In genomic region chr5:6202615-6203365, GRCh38 we compare ENCODE assay signal across 15 cellular contexts.
DNase-seq lines count a peak whose midpoint lies in the region; ATAC-seq and TF ChIP-seq lines count a peak whose summit lies in the region.
"Had no signal": no experiment of that assay in that cellular context is flagged by ENCODE, and none has a peak within 500 bp of the region (broad histone marks: within the 10 kb centered on the region; RNA-seq: fewer than 3 reads in every experiment).

No MANE protein-coding gene starts in this region.

- no peaks in the 10 kb centered on the region for H3K36me3 ChIP-seq in GM06990 (ENCODE audit: control insufficient read depth, insufficient read depth, low read length)
- no peaks in the 10 kb centered on the region for H3K36me3 ChIP-seq in endodermal cell (ENCODE audit: control insufficient read depth, insufficient read depth, low read length)
- no peaks in the 10 kb centered on the region for H3K36me3 ChIP-seq in tibial nerve
- H3K36me3 ChIP-seq: BLaER1, vagina had no signal

- TF ChIP-seq EP300 in tibial nerve (IDR thresholded peaks at IDR 0.05) = no peak

- H3K9ac ChIP-seq in endodermal cell (ENCODE audit: extremely low read depth, low read length, poor library complexity, severe bottlenecking) = no peak overlapping the region
- H3K9ac ChIP-seq: BLaER1 had no signal

- TF ChIP-seq CTCF in GM06990 (IDR thresholded peaks at IDR 0.05; ENCODE audit: insufficient read depth, low read length, poor library complexity, severe bottlenecking) (peak; percentile 19), LNCaP clone FGC (IDR thresholded peaks at IDR 0.05; ENCODE audit: control insufficient read depth, extremely low read depth, insufficient read depth) (0 out of 2 replicates have a peak, but pooled peaks have one; percentile 8), endodermal cell (conservative IDR thresholded peaks at IDR 0.05) (peak; percentile 73), tibial nerve (IDR thresholded peaks at IDR 0.05) (no peak)

- peaks cover 7% of the 10 kb centered on the region for H3K9me3 Mint-ChIP-seq in endodermal cell
- H3K9me3 Mint-ChIP-seq in activated naive CD8-positive, alpha-beta T cell treated with anti-CD3 and anti-CD28 coated beads for 36 hours = peaks cover 2% of the 10 kb centered on the region
- H3K9me3 Mint-ChIP-seq: natural killer cell had no signal

- H3K4me1 ChIP-seq in endodermal cell (ENCODE audit: control insufficient read depth, insufficient read depth, low read length) (no peaks in the 10 kb centered on the region), tibial nerve (no peaks in the 10 kb centered on the region)
- H3K4me1 ChIP-seq: BLaER1, vagina had no signal

- no peak for TF ChIP-seq POLR2A in tibial nerve (IDR thresholded peaks at IDR 0.05)

- H3K9me3 ChIP-seq in endodermal cell (ENCODE audit: control insufficient read depth, low read length) (no peaks in the 10 kb centered on the region), tibial nerve (no peaks in the 10 kb centered on the region)
- H3K9me3 ChIP-seq: vagina had no signal

- no peaks in the 10 kb centered on the region for H3K27me3 Mint-ChIP-seq in endodermal cell (ENCODE audit: insufficient read depth)
- H3K27me3 Mint-ChIP-seq in activated naive CD8-positive, alpha-beta T cell treated with anti-CD3 and anti-CD28 coated beads for 36 hours = no peaks in the 10 kb centered on the region
- H3K27me3 Mint-ChIP-seq: IgD-negative memory B cell had no signal

- H3K4me3 ChIP-seq in GM06990 (replicated peaks; ENCODE audit: low read depth, low read length) (no peak overlapping the region), LNCaP clone FGC (ENCODE audit: low read depth, low read length) (no peak overlapping the region), endodermal cell (ENCODE audit: low read length) (no peak overlapping the region), tibial nerve (no peak overlapping the region)
- H3K4me3 ChIP-seq: BLaER1, SK-N-MC, vagina had no signal

- H3K36me3 Mint-ChIP-seq in endodermal cell (ENCODE audit: low read depth) = no peaks in the 10 kb centered on the region
- no peaks in the 10 kb centered on the region for H3K36me3 Mint-ChIP-seq in activated naive CD8-positive, alpha-beta T cell treated with anti-CD3 and anti-CD28 coated beads for 36 hours
- H3K36me3 Mint-ChIP-seq: natural killer cell had no signal

- H3K4me1 Mint-ChIP-seq in endodermal cell = no peaks in the 10 kb centered on the region
- H3K4me1 Mint-ChIP-seq in activated naive CD8-positive, alpha-beta T cell treated with anti-CD3 and anti-CD28 coated beads for 36 hours = no peaks in the 10 kb centered on the region
- H3K4me1 Mint-ChIP-seq: natural killer cell had no signal

- 83 to 87% methylated on average over 4 to 5 of the region's 5 CpGs for WGBS in endodermal cell (ENCODE audit: insufficient coverage in 1 of 2, insufficient read length in 1 of 2), 2 experiments
- 61 to 72% methylated on average over 5 of the region's 5 CpGs for whole genome bisulfite sequencing in tibial nerve, 2 donors

- DNase-seq in GM06990 (ENCODE audit: extremely low read depth, insufficient read length) (no peak), LNCaP clone FGC (ENCODE audit: low read depth) (no peak), endodermal cell (peak; percentile 87), NCI-H1694 (lab: John Stamatoyannopoulos, UW) (no peak), tibial nerve (ENCODE audit: low spot score in 2 of 2) (no peak)
- DNase-seq in activated naive CD8-positive, alpha-beta T cell treated with anti-CD3 and anti-CD28 coated beads for 36 hours = no peak
- DNase-seq: activated naive CD4-positive, alpha-beta T cell; natural killer cell; NCI-H2107 had no signal

- no peaks in the 10 kb centered on the region for H3K27me3 ChIP-seq in GM06990 (replicated peaks; ENCODE audit: control insufficient read depth, insufficient read depth, low read length)
- H3K27me3 ChIP-seq in endodermal cell (ENCODE audit: control insufficient read depth, insufficient read depth, low read length, poor library complexity, severe bottlenecking) = no peaks in the 10 kb centered on the region
- H3K27me3 ChIP-seq in tibial nerve = no peaks in the 10 kb centered on the region
- H3K27me3 ChIP-seq: BLaER1, vagina had no signal

- no peak overlapping the region for H3K4me3 Mint-ChIP-seq in endodermal cell
- no peak overlapping the region for H3K4me3 Mint-ChIP-seq in activated naive CD8-positive, alpha-beta T cell treated with anti-CD3 and anti-CD28 coated beads for 36 hours
- H3K4me3 Mint-ChIP-seq: IgD-negative memory B cell, natural killer cell had no signal

- ATAC-seq in GM19463 (IDR thresholded peaks at IDR 0.05; ENCODE audit: unreplicated experiment) (peak; percentile 61), HG03442 (IDR thresholded peaks at IDR 0.05; ENCODE audit: unreplicated experiment) (no peak)
- ATAC-seq: natural killer cell had no signal

- no peak overlapping the region for H3K27ac Mint-ChIP-seq in endodermal cell
- H3K27ac Mint-ChIP-seq in activated naive CD8-positive, alpha-beta T cell treated with anti-CD3 and anti-CD28 coated beads for 36 hours = no peak overlapping the region
- H3K27ac Mint-ChIP-seq: IgD-negative memory B cell, natural killer cell had no signal

- no peak overlapping the region for H3K27ac ChIP-seq in endodermal cell (ENCODE audit: low read depth, low read length)
- H3K27ac ChIP-seq in tibial nerve = no peak overlapping the region
- H3K27ac ChIP-seq: BLaER1, SK-N-MC, vagina had no signal

Comparison
In these comparisons a context has a peak if more than half of its experiments do, and no peak if none do; other contexts are left out.
1. CTCF ChIP-seq: peak in GM06990 (single experiment), LNCaP clone FGC (single experiment) and endodermal cell (single experiment); none in tibial nerve (0 of 5).